ENCODE assay signal across 17 cellular contexts in genomic region chr6:125932451-125932795, GRCh38. TPM values are rescaled to one million over a fixed set of nuclear protein-coding genes. Genes with fewer than 3 reads are reported as not detected.
DNase-seq lines count a peak whose midpoint lies in the region; ATAC-seq and TF ChIP-seq lines count a peak whose summit lies in the region.
"Had no signal": no experiment of that assay in that cellular context is flagged by ENCODE, and none has a peak within 500 bp of the region (broad histone marks: within the 10 kb centered on the region; RNA-seq: fewer than 3 reads in every experiment).

No MANE protein-coding gene starts in this region.

- TF ChIP-seq CTCF in hepatocyte (IDR thresholded peaks at IDR 0.05; ENCODE audit: poor library complexity): no peak

- no peak overlapping the region for H3K4me3 ChIP-seq in hepatocyte
- H3K4me3 ChIP-seq: dorsolateral prefrontal cortex, MG63, prostate gland had no signal

- H3K27ac ChIP-seq in hepatocyte: no peak overlapping the region
- H3K27ac ChIP-seq: prostate gland had no signal

- H3K36me3 ChIP-seq in hepatocyte (replicated peaks; ENCODE audit: insufficient read depth, low read depth): no peaks in the 10 kb centered on the region
- H3K36me3 ChIP-seq: MG63, prostate gland had no signal

- no peaks in the 10 kb centered on the region for H3K9me2 ChIP-seq in hepatocyte (replicated peaks; ENCODE audit: insufficient read depth)

- no peaks in the 10 kb centered on the region for H3K79me2 ChIP-seq in hepatocyte

- no peaks in the 10 kb centered on the region for H3K9me3 ChIP-seq in hepatocyte (ENCODE audit: low read depth)
- H3K9me3 ChIP-seq: MG63, prostate gland had no signal

- DNase-seq in hepatocyte (ENCODE audit: low spot score) (no peak), KBM-7 (no peak), NCI-H526 (lab: John Stamatoyannopoulos, UW) (no peak)
- DNase-seq: activated CD4-positive, alpha-beta T cell treated with anti-CD3 and anti-CD28 coated beads for 48 hours; CD8-positive, alpha-beta T cell; dorsolateral prefrontal cortex; erythroblast; MG63; stimulated activated CD4-positive, alpha-beta T cell treated with anti-CD3 and anti-CD28 coated beads, Interleukin-2, amount 100 ng/mL, for 48 hours; substantia nigra had no signal

- no peaks in the 10 kb centered on the region for H3K4me1 ChIP-seq in hepatocyte (ENCODE audit: insufficient read depth)
- H3K4me1 ChIP-seq: prostate gland had no signal

- ATAC-seq in GM18498 (IDR thresholded peaks at IDR 0.05; ENCODE audit: unreplicated experiment) (peak; percentile 15), GM18861 (IDR thresholded peaks at IDR 0.05; ENCODE audit: unreplicated experiment) (peak; percentile 14), HG02610 (IDR thresholded peaks at IDR 0.05; ENCODE audit: unreplicated experiment) (peak; percentile 26), HG03432 (IDR thresholded peaks at IDR 0.05; ENCODE audit: unreplicated experiment) (peak; percentile 20), GM21515 (IDR thresholded peaks at IDR 0.05; ENCODE audit: unreplicated experiment) (no peak)
- ATAC-seq: CD8-positive, alpha-beta T cell; left lobe of liver had no signal

- in situ Hi-C loops in KBM-7 (cut with MboI; ENCODE audit: low pct_unique_long_range_greater_than_20kb, low sequenced_read_pairs): no loop called here

- H3K4me2 ChIP-seq in hepatocyte: no peak overlapping the region

- H4K20me1 ChIP-seq in hepatocyte (ENCODE audit: insufficient read depth, poor library complexity, severe bottlenecking): no peaks in the 10 kb centered on the region

- H2AFZ ChIP-seq in hepatocyte: no peak overlapping the region

- H3K27me3 ChIP-seq in hepatocyte: no peaks in the 10 kb centered on the region
- H3K27me3 ChIP-seq: dorsolateral prefrontal cortex, MG63 had no signal

RNA-seq across cellular contexts. Expression of gene HINT3, which starts 24.1 kb away (rescaled TPM):
- total RNA-seq in hepatocyte: 28.0 and 32.9 TPM in 2 replicates
- polyA plus RNA-seq in hepatocyte: 12.0 and 15.4 TPM in 2 replicates

RNA-seq across cellular contexts. Expression of gene TRMT11, which starts 53.9 kb away (rescaled TPM):
- 20.7 and 27.6 TPM in 2 replicates for total RNA-seq in hepatocyte
- polyA plus RNA-seq in hepatocyte: 14.8 and 18.6 TPM in 2 replicates
